Comparison of ENCODE assay signal across 30 cellular contexts in the genomic region with DNA sequence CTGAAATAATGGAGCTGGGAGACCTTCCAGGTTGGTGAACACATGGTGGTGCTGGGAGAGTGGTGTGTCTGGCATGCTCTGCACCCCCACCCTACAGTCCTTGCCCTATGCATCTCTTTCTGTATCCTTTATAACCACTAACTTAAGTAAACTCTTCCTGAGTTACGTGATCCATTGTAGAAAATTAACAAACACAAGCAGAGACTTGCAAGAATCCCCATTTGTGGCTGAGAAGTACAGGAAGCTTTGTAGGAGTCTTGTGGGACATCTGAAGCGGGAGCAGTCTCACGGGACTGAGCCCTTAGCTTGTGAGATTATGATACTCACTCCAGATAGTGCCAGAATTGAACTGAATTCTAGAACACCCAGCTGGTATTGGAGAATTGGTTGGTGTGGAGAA.
"Had no signal": no experiment of that assay in that cellular context is flagged by ENCODE, and none has a peak within 500 bp of the region (broad histone marks: within the 10 kb centered on the region; RNA-seq: fewer than 3 reads in every experiment).

No MANE protein-coding gene starts in this region.

- H3K27ac ChIP-seq: brain microvascular endothelial cell, cardiac muscle cell, coronary artery, dorsolateral prefrontal cortex, esophagus muscularis mucosa, gastroesophageal sphincter, WERI-Rb-1 had no signal

- H3K4me1 ChIP-seq: esophagus muscularis mucosa, gastroesophageal sphincter had no signal

- DNase-seq: activated B cell treated with CpG ODN at 0.5 μM for 24 hours; activated CD4-positive, alpha-beta T cell treated with anti-CD3 and anti-CD28 coated beads for 48 hours; activated CD4-positive, alpha-beta T cell treated with anti-CD3 and anti-CD28 coated beads, Interleukin-2, amount 50 U/mL, for 1 hour; activated CD4-positive, alpha-beta T cell treated with anti-CD3 and anti-CD28 coated beads, Interleukin-2, amount 50 U/mL, for 48 hours; activated CD8-positive, alpha-beta memory T cell treated with anti-CD3 and anti-CD28 coated beads for 24 hours; activated CD8-positive, alpha-beta T cell treated with anti-CD3 and anti-CD28 coated beads for 36 hours; activated effector memory CD4-positive, alpha-beta T cell treated with Interleukin-2 at 50 U/mL for 16 hours; activated gamma-delta T cell treated with Interleukin-2 at 50 U/mL for 16 hours; activated naive CD4-positive, alpha-beta T cell treated with anti-CD3 and anti-CD28 coated beads, Interleukin-2, amount 50 U/mL, for 16 hours; activated naive CD4-positive, alpha-beta T cell treated with Interleukin-2 at 50 U/mL for 16 hours; activated T-cell treated with anti-CD3 and anti-CD28 coated beads, Interleukin-2, amount 50 U/mL, for 4 hours; amniotic stem cell; anterior cingulate cortex; brain microvascular endothelial cell; central memory CD4-positive, alpha-beta T cell; dorsolateral prefrontal cortex; effector memory CD4-positive, alpha-beta T cell; endodermal cell; erythroblast; foreskin melanocyte; T-helper 1 cell; T-helper 17 cell; T1000; WERI-Rb-1 had no signal

- H3K36me3 ChIP-seq: brain microvascular endothelial cell, cardiac muscle cell, esophagus muscularis mucosa, gastroesophageal sphincter, WERI-Rb-1 had no signal

- ATAC-seq: activated CD4-positive, CD25-positive, alpha-beta regulatory T cell treated with anti-CD3 and anti-CD28 coated beads, Interleukin-2, amount 50 U/mL, for 24 hours; activated CD8-positive, alpha-beta T cell treated with anti-CD3 and anti-CD28 coated beads for 36 hours; activated T-cell treated with anti-CD3 and anti-CD28 coated beads, Interleukin-2, amount 50 U/mL, for 4 hours; activated T-helper 17 cell treated with anti-CD3 and anti-CD28 coated beads, Interleukin-2, amount 50 U/mL, for 72 hours; gastroesophageal sphincter; T-helper 17 cell had no signal

- H3K4me3 ChIP-seq: cardiac muscle cell, coronary artery, dorsolateral prefrontal cortex, esophagus muscularis mucosa, gastroesophageal sphincter had no signal

- H3K27me3 ChIP-seq: brain microvascular endothelial cell, cardiac muscle cell, esophagus muscularis mucosa, gastroesophageal sphincter had no signal

- H3K9me3 ChIP-seq: esophagus muscularis mucosa, gastroesophageal sphincter had no signal
